In genomic region chr16:30429678-30430427, GRCh38 we compare ENCODE assay signal across 7 cellular contexts.
A peak's percentile ranks its signal among the peaks of the same experiment; 100 is the strongest.
DNase-seq lines count a peak whose midpoint lies in the region; ATAC-seq and TF ChIP-seq lines count a peak whose summit lies in the region.

DCTPP1 (minus strand) TSS chr16:30430030; CDS start chr16:30429980, 50 bp downstream.

- peak within 1 kb of the TSS; percentile 56 for H3K4me3 ChIP-seq in astrocyte of the cerebellum (ENCODE audit: low read depth, low read length)

- peak; percentile 85 for TF ChIP-seq CTCF in astrocyte of the cerebellum (IDR thresholded peaks at IDR 0.05; ENCODE audit: low read depth, low read length, missing control alignments)

- DNase-seq in NCI-H1930 (lab: John Stamatoyannopoulos, UW) = peak; percentile 99 to 100
- peak; percentile 95 for DNase-seq in T-helper 22 cell (ENCODE audit: low read depth)
- peak; percentile 98 for DNase-seq in astrocyte of the cerebellum (ENCODE audit: low read depth)
- DNase-seq in hippocampal formation (lab: John Stamatoyannopoulos, UW) = peak; percentile 88 to 98
- DNase-seq in retina = peak; percentile 98

- TF ChIP-seq POLR2A in GM18505 (IDR thresholded peaks at IDR 0.05; ENCODE audit: borderline replicate concordance, extremely low read depth, insufficient read depth, insufficient read length) = peak; percentile 60

- ATAC-seq in GM18505 (IDR thresholded peaks at IDR 0.05; ENCODE audit: unreplicated experiment) = peak; percentile 89
- ATAC-seq in HG02973 (IDR thresholded peaks at IDR 0.05; ENCODE audit: unreplicated experiment) = peak; percentile 95

- in situ Hi-C loops in astrocyte of the cerebellum (cut with HindIII; ENCODE audit: low sequenced_read_pairs) = no loop called here

Comparison
In these comparisons a context has a peak if more than half of its experiments do, and no peak if none do; other contexts are left out.
1. Peak in every context shown above with its lines: DNase-seq, ATAC-seq and H3K4me3 ChIP-seq.